ENCODE assay signal across 8 cellular contexts in the genomic region with DNA sequence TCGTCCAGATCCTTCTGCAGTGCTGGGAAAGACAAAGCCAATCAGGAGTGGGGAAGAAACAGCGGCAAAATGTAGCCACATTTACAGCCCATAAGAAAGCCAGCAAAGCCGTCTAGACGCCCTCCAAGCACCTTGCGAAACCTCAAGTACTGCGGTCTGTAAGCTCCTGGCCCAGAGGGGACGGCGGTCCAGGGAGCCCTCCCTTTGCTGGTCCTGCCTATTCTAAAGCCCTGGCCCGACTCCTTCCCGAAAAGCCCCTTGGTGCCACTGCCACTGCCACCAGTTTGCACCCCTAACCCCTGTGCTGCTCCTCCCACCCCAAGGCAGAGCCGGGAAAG. TPM values are rescaled to one million over a fixed set of nuclear protein-coding genes. Genes with fewer than 3 reads are reported as not detected.
A peak's percentile ranks its signal among the peaks of the same experiment; 100 is the strongest.
DNase-seq lines count a peak whose midpoint lies in the region; ATAC-seq, FAIRE-seq and TF ChIP-seq lines count a peak whose summit lies in the region.

No MANE protein-coding gene starts in this region.

- TF ChIP-seq CTCF in Panc1 (IDR thresholded peaks at IDR 0.05) (no peak), ovary (IDR thresholded peaks at IDR 0.05) (no peak)

- H3K4me3 ChIP-seq in Panc1 (ENCODE audit: low read depth in 2 of 2, low read length in 2 of 2) (peak overlapping the region; percentile 60 to 62), esophagus (ENCODE audit: low read depth in 1 of 2, low read length in 2 of 2) (peak overlapping the region; percentile 92 to 95), ovary (peak overlapping the region; percentile 96)

- in situ Hi-C loops in Panc1 (cut with HindIII; ENCODE audit: low pct_unique_long_range_greater_than_20kb, low sequenced_read_pairs): no loop called here

- CTCF ChIA-PET in Panc1 (lab: Charles Lee): no interaction called here

- ATAC-seq in Panc1: no peak
- ATAC-seq in HG03520 (IDR thresholded peaks at IDR 0.05; ENCODE audit: unreplicated experiment): no peak
- no peak for ATAC-seq in HG02678 (IDR thresholded peaks at IDR 0.05; ENCODE audit: unreplicated experiment)

- no TSS peak for BruUV-seq in Panc1 (replicated peaks; lab: Mats Ljungman, UMichigan)

- POLR2A ChIA-PET in Panc1 (lab: Charles Lee): no interaction called here

- WGBS in esophagus, 2 donors: 54% methylated on average over 11 of the region's 11 CpGs
- 42 to 50% (median 49%) methylated on average over 11 of the region's 11 CpGs for WGBS in ovary, 3 donors

- no peak for TF ChIP-seq EP300 in ovary (IDR thresholded peaks at IDR 0.05)

- H3K4me1 ChIP-seq in Panc1 (ENCODE audit: control insufficient read depth, insufficient read depth, low read length) (no peaks in the 10 kb centered on the region), esophagus (ENCODE audit: control insufficient read depth in 2 of 2, insufficient read depth in 2 of 2, low read length in 1 of 2) (no peaks in the 10 kb centered on the region), ovary (ENCODE audit: insufficient read depth) (peaks cover 4% of the 10 kb centered on the region)

- DNase-seq in GF-D8 (lab: John Stamatoyannopoulos, UW): peak; percentile 60
- no peak for DNase-seq in Panc1 (ENCODE audit: low read depth, low spot score)
- DNase-seq in ovary: peak in 1 of 5 donors; percentile 33
- DNase-seq in NCI-H1417 (lab: John Stamatoyannopoulos, UW): no peak
- no peak for DNase-seq in H54 (ENCODE audit: insufficient read length, low spot score)

- intact Hi-C loops in Panc1 (cut with micrococcal nuclease; ENCODE audit: unreplicated experiment) (no loop called here), ovary (cut with DNase I) (no loop called here)

- H3K27ac ChIP-seq in Panc1 (ENCODE audit: low read length) (peak overlapping the region; percentile 66), esophagus (ENCODE audit: low read depth in 2 of 2, low read length in 1 of 2) (peak overlapping the region in 1 of 2 donors; percentile 6), ovary (no peak overlapping the region)

- H3K36me3 ChIP-seq in Panc1 (ENCODE audit: control insufficient read depth, insufficient read depth, low read length): peaks cover 4% of the 10 kb centered on the region; the same call in 1 of the 2 replicates
- H3K36me3 ChIP-seq in esophagus (ENCODE audit: control insufficient read depth in 2 of 2, insufficient read depth in 2 of 2, low read length in 1 of 2): peaks cover 5 to 17% of the 10 kb centered on the region in 2 donors
- H3K36me3 ChIP-seq in ovary: no peaks in the 10 kb centered on the region

- H3K9me3 ChIP-seq in Panc1 (ENCODE audit: control insufficient read depth, insufficient read depth, low read depth, low read length) (no peaks in the 10 kb centered on the region), esophagus (ENCODE audit: control insufficient read depth in 2 of 2, insufficient read depth in 1 of 2, low read depth in 1 of 2, low read length in 1 of 2) (no peaks in the 10 kb centered on the region), ovary (no peaks in the 10 kb centered on the region)

- TF ChIP-seq POLR2A in ovary (IDR thresholded peaks at IDR 0.05): no peak
- TF ChIP-seq POLR2A in H54 (IDR thresholded peaks at IDR 0.05; ENCODE audit: low read depth, low read length): no peak

- no peak for FAIRE-seq in H54 (lab: Jason Lieb, UNC)

- H3K27me3 ChIP-seq in Panc1 (ENCODE audit: control insufficient read depth, insufficient read depth, low read length) (no peaks in the 10 kb centered on the region), esophagus (ENCODE audit: control insufficient read depth in 1 of 2, insufficient read depth in 2 of 2, low read length in 2 of 2) (no peaks in the 10 kb centered on the region), ovary (no peaks in the 10 kb centered on the region)

RNA-seq across cellular contexts. Expression of a gene that starts 1.1 kb away (rescaled TPM):
- total RNA-seq in Panc1 (2021; ENCODE audit: unreplicated experiment) (33.6 TPM), ovary (10 to 100 TPM; 23.5 to 32.7 (median 27.1) TPM)
- polyA plus RNA-seq in Panc1 (2012; ENCODE audit: insufficient read length): 27.9 TPM
- polyA plus RNA-seq in esophagus (10 to 100 TPM in 1 of 2 donors, 1 to 10 TPM in 1; 9.8 to 15.8 TPM), ovary (10 to 100 TPM; 24.9 to 45.6 TPM)

RNA-seq across cellular contexts. Expression of a gene that starts 12.3 kb away (rescaled TPM):
- total RNA-seq in Panc1 (2021; ENCODE audit: unreplicated experiment): 33.6 TPM
- polyA plus RNA-seq in Panc1 (2012; ENCODE audit: insufficient read length): 55.0 TPM
- polyA plus RNA-seq in esophagus: 10 to 100 TPM; 21.9 to 39.5 TPM
- 10 to 100 TPM; 34.1 to 45.7 (median 37.0) TPM for total RNA-seq in ovary
- polyA plus RNA-seq in ovary: 100 to 1,000 TPM in 1 of 2 donors, 10 to 100 TPM in 1; 55.4 to 130 TPM

RNA-seq across cellular contexts. Expression of a gene that starts 12.5 kb away (rescaled TPM):
- total RNA-seq in Panc1 (2021; ENCODE audit: unreplicated experiment) (14.4 TPM), ovary (10 to 100 TPM; 14.5 to 39.8 (median 32.4) TPM)
- 18.9 TPM for polyA plus RNA-seq in Panc1 (2012; ENCODE audit: insufficient read length)
- polyA plus RNA-seq in esophagus (10 to 100 TPM; 15.1 to 20.7 TPM), ovary (10 to 100 TPM in 1 of 2 donors, 1 to 10 TPM in 1; 6.8 to 29.7 TPM)

RNA-seq across cellular contexts. Expression of a gene that starts 19.8 kb away (rescaled TPM):
- total RNA-seq in Panc1 (2021; ENCODE audit: unreplicated experiment): 37.6 TPM
- 26.7 TPM for polyA plus RNA-seq in Panc1 (2012; ENCODE audit: insufficient read length)
- 1 to 10 TPM; 8.8 to 9.7 TPM for polyA plus RNA-seq in esophagus
- 10 to 100 TPM; 12.9 to 27.3 (median 16.9) TPM for total RNA-seq in ovary
- 10 to 100 TPM; 12.2 to 27.5 TPM for polyA plus RNA-seq in ovary
